In genomic region chr18:21031845-21032244, GRCh38 we compare ENCODE assay signal across 16 cellular contexts.
DNase-seq lines count a peak whose midpoint lies in the region; ATAC-seq, FAIRE-seq and TF ChIP-seq lines count a peak whose summit lies in the region.
"Had no signal": no experiment of that assay in that cellular context is flagged by ENCODE, and none has a peak within 500 bp of the region (broad histone marks: within the 10 kb centered on the region; RNA-seq: fewer than 3 reads in every experiment).

No MANE protein-coding gene starts in this region.

- H3F3A ChIP-seq in smooth muscle cell (ENCODE audit: low read depth) = no peaks in the 10 kb centered on the region

- H3K79me2 ChIP-seq in HepG2 (ENCODE audit: insufficient read depth, low read length) (no peaks in the 10 kb centered on the region), smooth muscle cell (ENCODE audit: low read depth) (peaks cover 15% of the 10 kb centered on the region)

- BruUV-seq in HepG2 (replicated peaks; lab: Mats Ljungman, UMichigan) = no TSS peak

- H3K9ac ChIP-seq in HepG2 (ENCODE audit: insufficient read depth, low read depth, low read length) (no peak overlapping the region), smooth muscle cell (ENCODE audit: low read depth) (no peak overlapping the region)
- H3K9ac ChIP-seq: BLaER1 treated with 17β-estradiol and CSF1 and Interleukin-3, amounts not matched to agents 10 nM and 100 nM had no signal

- CTCF ChIA-PET in HepG2 (lab: Yijun Ruan, JAX; ENCODE audit: low intra/inter-chr PET ratio, low total read pairs) = no interaction called here
- CTCF ChIA-PET in HEK293 (lab: Yijun Ruan, JAX) = interaction anchor here (0.6 to 0.9 kb wide), 3 partner anchors 24 to 580 kb away, joined by 3 to 6 read pairs (median 3); no protein-coding TSS in a partner anchor

- intact Hi-C loops in HepG2 (cut with micrococcal nuclease; ENCODE audit: unreplicated experiment) (no loop called here), right lobe of liver (cut with DNase I) (no loop called here)

- H4K20me1 ChIP-seq in HepG2 (ENCODE audit: insufficient read depth, low read length) (no peaks in the 10 kb centered on the region), smooth muscle cell (ENCODE audit: low read depth) (no peaks in the 10 kb centered on the region)

- TF ChIP-seq POLR2A in HepG2 (IDR thresholded peaks at IDR 0.05; ENCODE audit: insufficient read depth in 1 of 2, low read depth in 2 of 2, low read length in 2 of 2) (no peak), right lobe of liver (IDR thresholded peaks at IDR 0.05) (no peak)

- H3K27me3 ChIP-seq in HepG2 (ENCODE audit: control insufficient read depth in 1 of 2, insufficient read depth in 2 of 2, low read length in 2 of 2) = no peaks in the 10 kb centered on the region
- H3K27me3 ChIP-seq in right lobe of liver = no peaks in the 10 kb centered on the region
- H3K27me3 ChIP-seq in smooth muscle cell (ENCODE audit: low read depth) = no peaks in the 10 kb centered on the region
- H3K27me3 ChIP-seq: BLaER1 treated with 17β-estradiol and CSF1 and Interleukin-3, amounts not matched to agents 10 nM and 100 nM had no signal

- H3K27ac ChIP-seq in HepG2 (ENCODE audit: extremely low read length, insufficient read depth, low read length) (no peak overlapping the region), right lobe of liver (no peak overlapping the region), HEK293 (ENCODE audit: extremely low read depth, low read depth, low read length) (no peak overlapping the region), coronary artery (no peak overlapping the region), smooth muscle cell (ENCODE audit: low read depth) (no peak overlapping the region)
- H3K27ac ChIP-seq: BLaER1 treated with 17β-estradiol and CSF1 and Interleukin-3, amounts not matched to agents 10 nM and 100 nM had no signal

- in situ Hi-C loops in HepG2 (cut with HindIII; ENCODE audit: extremely low pct_ligation_motif_present, low pct_unique_long_range_greater_than_20kb) = no loop called here

- ATAC-seq in HepG2 (no peak), right lobe of liver (no peak)

- FAIRE-seq in HepG2 (lab: Jason Lieb, UNC) (no peak), islet of Langerhans (lab: Jason Lieb, UNC) (peak; percentile 9)
- FAIRE-seq: GM12891, GM19239, H1 had no signal

- H3K4me3 ChIP-seq in HepG2 (replicated peaks in 1 of 3; ENCODE audit: insufficient read depth in 1 of 3, low read depth in 2 of 3, low read length in 3 of 3) (no peak overlapping the region), right lobe of liver (no peak overlapping the region), HEK293 (ENCODE audit: low read depth, low read length) (no peak overlapping the region), coronary artery (no peak overlapping the region), smooth muscle cell (no peak overlapping the region)
- H3K4me3 ChIP-seq: BLaER1 treated with 17β-estradiol and CSF1 and Interleukin-3, amounts not matched to agents 10 nM and 100 nM had no signal

- POLR2A ChIA-PET in HepG2 (lab: Yijun Ruan, JAX) = interaction anchor here (0.7 kb wide), 1 partner anchor 54 kb away, joined by 4 read pairs; no protein-coding TSS in a partner anchor
- POLR2A ChIA-PET in HEK293 (lab: Yijun Ruan, JAX) = no interaction called here

- H3K36me3 ChIP-seq in HepG2 (replicated peaks in 1 of 2; ENCODE audit: control insufficient read depth in 1 of 2, insufficient read depth in 2 of 2, low read length in 2 of 2) = peaks cover under 1 to 4% of the 10 kb centered on the region in 2 experiments; a peak in 3 of 5 replicates
- H3K36me3 ChIP-seq in right lobe of liver = peaks cover 0 to 8% (median 0%) of the 10 kb centered on the region in 4 donors
- peaks cover 16 to 18% of the 10 kb centered on the region in 2 experiments for H3K36me3 ChIP-seq in HEK293 (ENCODE audit: control insufficient read depth in 2 of 2, insufficient read depth in 1 of 2, low read length in 2 of 2)
- H3K36me3 ChIP-seq in smooth muscle cell (ENCODE audit: low read depth) = peaks cover 4% of the 10 kb centered on the region

- H3K4me1 ChIP-seq in HepG2 (ENCODE audit: insufficient read depth, low read length) (no peaks in the 10 kb centered on the region), right lobe of liver (no peaks in the 10 kb centered on the region), HEK293 (ENCODE audit: control insufficient read depth, insufficient read depth, low read length) (no peaks in the 10 kb centered on the region), smooth muscle cell (ENCODE audit: low read depth) (no peaks in the 10 kb centered on the region)
- H3K4me1 ChIP-seq: BLaER1 treated with 17β-estradiol and CSF1 and Interleukin-3, amounts not matched to agents 10 nM and 100 nM; Caco-2 had no signal

- DNase-seq in HepG2 (ENCODE audit: low spot score) = no peak
- no peak for DNase-seq in right lobe of liver
- no peak for DNase-seq in coronary artery (ENCODE audit: low spot score)
- DNase-seq in GM03348 (ENCODE audit: low spot score) = no peak
- no peak for DNase-seq in smooth muscle cell (lab: John Stamatoyannopoulos, UW; ENCODE audit: unreplicated experiment)
- DNase-seq: Caco-2; CD4-positive, CD25-positive, alpha-beta regulatory T cell; DND-41; EL; H9 had no signal

- H3K4me2 ChIP-seq in HepG2 (ENCODE audit: low read depth, low read length) (no peak overlapping the region), smooth muscle cell (no peak overlapping the region)
- H3K4me2 ChIP-seq: BLaER1 treated with 17β-estradiol and CSF1 and Interleukin-3, amounts not matched to agents 10 nM and 100 nM had no signal

- no peak for TF ChIP-seq EP300 in HepG2 (IDR thresholded peaks at IDR 0.05; ENCODE audit: low read depth in 2 of 2, low read length in 2 of 2)
- TF ChIP-seq EP300 in HepG2 (CRISPR knock-in tag; IDR thresholded peaks at IDR 0.05; ENCODE audit: borderline replicate concordance) = no peak

- H3K9me3 ChIP-seq in HepG2 (ENCODE audit: low read length) (no peaks in the 10 kb centered on the region), right lobe of liver (no peaks in the 10 kb centered on the region), HEK293 (ENCODE audit: control insufficient read depth, insufficient read depth, low read depth, low read length) (no peaks in the 10 kb centered on the region), smooth muscle cell (replicated peaks; ENCODE audit: low read depth) (no peaks in the 10 kb centered on the region)

- H2AFZ ChIP-seq in HepG2 (ENCODE audit: low read length) (no peak overlapping the region), smooth muscle cell (ENCODE audit: low read depth) (no peak overlapping the region)

- TF ChIP-seq CTCF in HepG2 (CRISPR knock-in tag; IDR thresholded peaks at IDR 0.05) (no peak), right lobe of liver (IDR thresholded peaks at IDR 0.05) (no peak), HEK293 (tag by site-specific recombination; IDR thresholded peaks at IDR 0.05) (no peak), coronary artery (IDR thresholded peaks at IDR 0.05) (no peak), smooth muscle cell (IDR thresholded peaks at IDR 0.05; ENCODE audit: borderline replicate concordance, insufficient read depth, poor library complexity, severe bottlenecking) (no peak)

- TF ChIP-seq RAD21 in HepG2 (CRISPR knock-in tag; IDR thresholded peaks at IDR 0.05) = no peak

TF ChIP-seq in HepG2, 621 proteins besides CTCF, POLR2A, EP300 and RAD21:
- peak; percentile 60; the same call in 1 of the 2 replicates for TF ChIP-seq ZNF709 (CRISPR knock-in tag; IDR thresholded peaks at IDR 0.05)
- TF ChIP-seq, protein P1, sequence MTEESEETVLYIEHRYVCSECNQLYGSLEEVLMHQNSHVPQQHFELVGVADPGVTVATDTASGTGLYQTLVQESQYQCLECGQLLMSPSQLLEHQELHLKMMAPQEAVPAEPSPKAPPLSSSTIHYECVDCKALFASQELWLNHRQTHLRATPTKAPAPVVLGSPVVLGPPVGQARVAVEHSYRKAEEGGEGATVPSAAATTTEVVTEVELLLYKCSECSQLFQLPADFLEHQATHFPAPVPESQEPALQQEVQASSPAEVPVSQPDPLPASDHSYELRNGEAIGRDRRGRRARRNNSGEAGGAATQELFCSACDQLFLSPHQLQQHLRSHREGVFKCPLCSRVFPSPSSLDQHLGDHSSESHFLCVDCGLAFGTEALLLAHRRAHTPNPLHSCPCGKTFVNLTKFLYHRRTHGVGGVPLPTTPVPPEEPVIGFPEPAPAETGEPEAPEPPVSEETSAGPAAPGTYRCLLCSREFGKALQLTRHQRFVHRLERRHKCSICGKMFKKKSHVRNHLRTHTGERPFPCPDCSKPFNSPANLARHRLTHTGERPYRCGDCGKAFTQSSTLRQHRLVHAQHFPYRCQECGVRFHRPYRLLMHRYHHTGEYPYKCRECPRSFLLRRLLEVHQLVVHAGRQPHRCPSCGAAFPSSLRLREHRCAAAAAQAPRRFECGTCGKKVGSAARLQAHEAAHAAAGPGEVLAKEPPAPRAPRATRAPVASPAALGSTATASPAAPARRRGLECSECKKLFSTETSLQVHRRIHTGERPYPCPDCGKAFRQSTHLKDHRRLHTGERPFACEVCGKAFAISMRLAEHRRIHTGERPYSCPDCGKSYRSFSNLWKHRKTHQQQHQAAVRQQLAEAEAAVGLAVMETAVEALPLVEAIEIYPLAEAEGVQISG (CRISPR knock-in tag; IDR thresholded peaks at IDR 0.05) = no peak
- TF ChIP-seq ZNF160 (CRISPR knock-in tag; IDR thresholded peaks at IDR 0.05) = peak; percentile 90; the same call in 1 of the 2 replicates

TF ChIP-seq in HEK293, 187 proteins besides CTCF, POLR2A, EP300 and RAD21:
- TF ChIP-seq ZNF558 (tag by site-specific recombination; IDR thresholded peaks at IDR 0.05) (peak; percentile 96), SETDB1 (IDR thresholded peaks at IDR 0.05; ENCODE audit: insufficient read length, low read length) (peak; percentile 35), ZNF274 (IDR thresholded peaks at IDR 0.05; ENCODE audit: low read length) (no peak), ZNF274 (tag by site-specific recombination; IDR thresholded peaks at IDR 0.05; ENCODE audit: borderline replicate concordance) (no peak)

Comparison
In these comparisons a context has a peak if more than half of its experiments do, and no peak if none do; other contexts are left out.
1. Of the 63 proteins assayed by ChIP-seq in both HepG2 and HEK293: peak only in HepG2: none; only in HEK293: SETDB1 and ZNF558; in both: none; in neither: 61.